In genomic region chr20:5727018-5727515, GRCh38 we compare ENCODE assay signal across 37 cellular contexts.
"Had no signal": no experiment of that assay in that cellular context is flagged by ENCODE, and none has a peak within 500 bp of the region (broad histone marks: within the 10 kb centered on the region; RNA-seq: fewer than 3 reads in every experiment).

No MANE protein-coding gene starts in this region.

- H3K36me3 Mint-ChIP-seq: activated naive CD4-positive, alpha-beta T cell treated with anti-CD3 and anti-CD28 coated beads, Interleukin-2, amount 50 U/mL, for 72 hours had no signal

- H3K4me1 ChIP-seq: body of pancreas, breast epithelium had no signal

- H3K27me3 ChIP-seq: adrenal gland, body of pancreas, breast epithelium, MG63, SJSA1 had no signal

- H3K4me3 ChIP-seq: adrenal gland, body of pancreas, breast epithelium, MG63, SJSA1 had no signal

- H3K27ac ChIP-seq: adrenal gland, body of pancreas, breast epithelium, SJSA1, VCaP had no signal

- H3K9me3 ChIP-seq: adrenal gland, body of pancreas, breast epithelium, MG63, SJSA1 had no signal

- H3K27me3 Mint-ChIP-seq: activated CD4-positive, alpha-beta memory T cell treated with anti-CD3 and anti-CD28 coated beads for 36 hours had no signal

- H3K4me3 Mint-ChIP-seq: activated B cell treated with CpG ODN at 0.5 μM for 24 hours; activated CD4-positive, alpha-beta memory T cell treated with anti-CD3 and anti-CD28 coated beads for 36 hours; activated naive CD4-positive, alpha-beta T cell treated with anti-CD3 and anti-CD28 coated beads for 36 hours; activated T-cell treated with anti-CD3 and anti-CD28 coated beads, Interleukin-2, amount 50 U/mL, for 4 hours; activated T-helper 1 cell treated with anti-CD3 and anti-CD28 coated beads, Interleukin-12 subunit alpha, Interleukin-12 subunit beta, Interleukin-2, Interleukin-4 antibody, amounts not matched to agents 30 ng/mL and 10 ng/mL and 1 ng/mL, durations not matched to agents 14 hours and 24 hours and 36 hours had no signal

- FAIRE-seq: astrocyte had no signal

- H3K27ac Mint-ChIP-seq: activated B cell treated with CpG ODN at 0.5 μM for 24 hours; activated CD4-positive, alpha-beta memory T cell treated with anti-CD3 and anti-CD28 coated beads for 36 hours; activated naive CD4-positive, alpha-beta T cell treated with anti-CD3 and anti-CD28 coated beads for 36 hours; activated naive CD4-positive, alpha-beta T cell treated with anti-CD3 and anti-CD28 coated beads, Interleukin-2, amount 50 U/mL, for 72 hours; activated T-helper 1 cell treated with anti-CD3 and anti-CD28 coated beads, Interleukin-12 subunit alpha, Interleukin-12 subunit beta, Interleukin-2, Interleukin-4 antibody, amounts not matched to agents 30 ng/mL and 10 ng/mL and 1 ng/mL, durations not matched to agents 14 hours and 24 hours and 36 hours had no signal

- ATAC-seq: activated naive CD4-positive, alpha-beta T cell treated with anti-CD3 and anti-CD28 coated beads, Interleukin-2, amount 50 U/mL, for 72 hours; activated T-cell treated with anti-CD3 and anti-CD28 coated beads, Interleukin-2, amount 50 U/mL, for 4 hours; body of pancreas had no signal

- H3K36me3 ChIP-seq: adrenal gland, breast epithelium, MG63, SJSA1 had no signal

- H3K9me3 Mint-ChIP-seq: activated naive CD4-positive, alpha-beta T cell treated with anti-CD3 and anti-CD28 coated beads, Interleukin-2, amount 50 U/mL, for 72 hours; activated T-cell treated with anti-CD3 and anti-CD28 coated beads, Interleukin-2, amount 50 U/mL, for 4 hours; activated T-helper 1 cell treated with anti-CD3 and anti-CD28 coated beads, Interleukin-12 subunit alpha, Interleukin-12 subunit beta, Interleukin-2, Interleukin-4 antibody, amounts not matched to agents 30 ng/mL and 10 ng/mL and 1 ng/mL, durations not matched to agents 14 hours and 24 hours and 36 hours had no signal

- H3K4me1 Mint-ChIP-seq: activated B cell treated with CpG ODN at 0.5 μM for 24 hours had no signal

- DNase-seq: activated B cell treated with CpG ODN at 0.5 μM for 24 hours; activated CD4-positive, alpha-beta memory T cell treated with anti-CD3 and anti-CD28 coated beads for 36 hours; activated CD4-positive, alpha-beta T cell treated with anti-CD3 and anti-CD28 coated beads for 4 hours; activated CD4-positive, alpha-beta T cell treated with anti-CD3 and anti-CD28 coated beads, Interleukin-2, amount 50 U/mL, for 1 hour; activated CD4-positive, CD25-positive, alpha-beta regulatory T cell treated with anti-CD3 and anti-CD28 coated beads, Interleukin-2, amount 50 U/mL, for 72 hours; activated CD8-positive, alpha-beta memory T cell treated with anti-CD3 and anti-CD28 coated beads, Interleukin-2, amount 50 U/mL, for 4 hours; activated gamma-delta T cell treated with Interleukin-2 at 50 U/mL for 16 hours; activated naive CD4-positive, alpha-beta T cell treated with anti-CD3 and anti-CD28 coated beads for 36 hours; activated T-cell treated with anti-CD3 and anti-CD28 coated beads for 4 hours; activated T-cell treated with anti-CD3 and anti-CD28 coated beads, Interleukin-2, amount 50 U/mL, for 4 hours; adrenal gland; body of pancreas; cerebellar nuclear complex; Karpas-422; KBM-7; MG63; NCI-H1048; NCI-H1105 treated with DMSO at 0.1 percent for 48 hours; NCI-H1436; NCI-H1694; NCI-H1930; NCI-H2081 treated with DMSO at 0.1 percent for 48 hours; NCI-H345; NCI-H524 treated with DMSO at 0.1 percent for 48 hours; NCI-H748 treated with DMSO at 0.1 percent for 48 hours; NK-92 treated with Interleukin-12 subunit alpha and Interleukin-12 subunit beta, amount 100 ng/mL, for 24 hours; SHP77 treated with DMSO at 0.1 percent for 48 hours; SW 1271; T-helper 1 cell; T-helper 2 cell; T-helper 9 cell had no signal
